ENCODE assay signal across 1 cellular context in the genomic region with DNA sequence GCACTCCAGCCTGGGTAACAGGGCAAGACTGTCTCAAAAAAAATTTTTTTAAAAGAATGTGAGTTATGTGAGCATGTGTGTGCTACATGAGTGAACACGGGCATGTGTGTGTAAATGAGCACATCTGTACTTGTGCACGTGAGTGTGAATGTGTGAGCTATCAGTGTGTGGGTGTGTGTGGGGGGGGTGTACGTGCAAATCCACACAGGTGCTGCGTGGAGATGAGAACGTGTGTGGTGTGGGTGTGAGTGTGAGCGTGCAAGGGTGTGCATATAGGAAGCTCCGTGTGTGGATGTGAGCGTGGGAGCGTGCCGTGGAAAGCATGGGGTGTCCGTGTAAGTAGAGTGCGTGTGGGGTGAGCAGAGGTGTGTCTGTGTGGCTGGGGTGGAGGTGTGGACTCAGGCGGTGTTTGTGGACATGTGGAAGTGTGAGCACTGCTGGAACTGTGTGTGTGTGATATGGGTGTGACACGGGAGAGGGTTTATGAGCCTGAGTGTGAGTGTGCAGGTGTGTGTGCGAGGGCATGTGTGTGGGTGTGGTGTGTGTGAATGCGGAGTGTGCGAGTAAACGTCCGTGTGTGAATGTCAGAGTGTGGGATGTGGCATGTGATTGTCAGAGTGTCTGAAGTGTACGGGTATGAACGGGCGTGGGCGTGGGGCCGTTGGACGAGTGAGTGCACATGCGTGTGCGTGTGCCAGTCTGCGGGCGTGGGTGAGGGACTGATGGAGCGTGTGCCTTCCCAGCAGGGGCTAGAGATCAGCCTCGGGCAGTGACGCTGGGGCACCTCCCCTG.
TF ChIP-seq lines count a peak whose summit lies in the region.

No MANE protein-coding gene starts in this region.

TF ChIP-seq in GM12891, 5 proteins besides CTCF, POLR2A, EP300 and RAD21:
- TF ChIP-seq PAX5 (IDR thresholded peaks at IDR 0.05; ENCODE audit: insufficient read depth, low read length, severe bottlenecking) (no peak), SPI1 (IDR thresholded peaks at IDR 0.05; ENCODE audit: low read depth, low read length) (no peak), POU2F2 (IDR thresholded peaks at IDR 0.05; ENCODE audit: low read depth, low read length) (no peak), POLR2AphosphoS5 (IDR thresholded peaks at IDR 0.05; ENCODE audit: low read depth, low read length) (no peak), TAF1 (IDR thresholded peaks at IDR 0.05; ENCODE audit: low read depth, low read length) (no peak)
